In the genomic region with DNA sequence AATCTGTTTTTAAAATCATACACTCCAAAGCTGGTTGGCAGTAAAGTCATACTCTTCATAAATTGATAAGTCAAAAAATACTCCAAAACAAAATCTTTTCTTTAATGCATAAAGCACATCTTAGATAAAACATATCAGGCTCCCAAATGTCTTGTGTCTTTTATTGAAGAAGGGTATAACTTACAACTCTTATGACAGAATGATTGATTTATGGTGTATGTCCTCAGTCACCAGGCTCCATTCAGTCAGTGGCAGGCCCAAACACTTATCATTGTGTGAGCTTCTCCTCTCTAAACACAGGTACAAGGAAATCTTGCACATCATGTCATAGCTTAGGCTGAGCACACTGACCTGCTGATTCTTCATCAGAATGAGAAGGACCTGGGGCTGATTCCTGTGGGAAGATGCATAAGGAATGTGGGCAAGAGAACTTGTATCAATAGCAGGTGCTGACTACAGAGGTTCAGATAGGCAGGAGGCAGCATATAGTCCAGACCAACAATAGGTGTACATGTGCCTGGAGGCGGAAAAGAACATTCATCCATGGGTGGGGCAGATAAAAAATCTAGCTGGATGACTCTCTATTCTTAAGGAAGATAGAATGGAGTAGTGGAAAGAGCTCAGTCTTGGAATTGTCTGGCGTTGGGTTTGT, we compare ENCODE assay signal across 13 cellular contexts. TPM values are rescaled to one million over a fixed set of nuclear protein-coding genes. Genes with fewer than 3 reads are reported as not detected.
DNase-seq lines count a peak whose midpoint lies in the region; FAIRE-seq and TF ChIP-seq lines count a peak whose summit lies in the region.
"Had no signal": no experiment of that assay in that cellular context is flagged by ENCODE, and none has a peak within 500 bp of the region (broad histone marks: within the 10 kb centered on the region; RNA-seq: fewer than 3 reads in every experiment).

No MANE protein-coding gene starts in this region.

- no peak overlapping the region for H2AFZ ChIP-seq in smooth muscle cell (ENCODE audit: low read depth)

- DNase-seq in GM12891 (ENCODE audit: insufficient read length, low spot score) (no peak), fibroblast of the aortic adventitia (ENCODE audit: low read depth) (no peak), smooth muscle cell (lab: John Stamatoyannopoulos, UW; ENCODE audit: unreplicated experiment) (no peak), HCEC 1CT (no peak), SKM-1 treated with dmso at 0.1 percent for 144 hours (lab: John Stamatoyannopoulos, UW; ENCODE audit: unreplicated experiment) (no peak), NCI-H2171 treated with DMSO at 0.1 percent for 48 hours (lab: John Stamatoyannopoulos, UW) (no peak), NCI-H146 (lab: John Stamatoyannopoulos, UW) (no peak)
- DNase-seq: CD8-positive, alpha-beta memory T cell; NCI-H187 treated with DMSO at 0.1 percent for 48 hours; stimulated activated naive CD8-positive, alpha-beta T cell treated with anti-CD3 and anti-CD28 coated beads, Interleukin-15, amount 100 ng/mL, for 72 hours had no signal

- no peaks in the 10 kb centered on the region for H3K9me3 ChIP-seq in smooth muscle cell (replicated peaks; ENCODE audit: low read depth)
- H3K9me3 ChIP-seq: SJSA1 had no signal

- peaks cover 9% of the 10 kb centered on the region for H3K79me2 ChIP-seq in smooth muscle cell (ENCODE audit: low read depth)

- peak overlapping the region; percentile 53 for H3K9ac ChIP-seq in smooth muscle cell (ENCODE audit: low read depth)

- no peaks in the 10 kb centered on the region for H3K36me3 ChIP-seq in smooth muscle cell (ENCODE audit: low read depth)

- peak; percentile 66 for FAIRE-seq in GM12891 (lab: Jason Lieb, UNC)

- H3K4me2 ChIP-seq in smooth muscle cell = peak overlapping the region; percentile 90

- H4K20me1 ChIP-seq in smooth muscle cell (ENCODE audit: low read depth) = no peaks in the 10 kb centered on the region

- TF ChIP-seq CTCF in WI38 (IDR thresholded peaks at IDR 0.05; ENCODE audit: low read depth, low read length) (no peak), fibroblast of the aortic adventitia (IDR thresholded peaks at IDR 0.05; ENCODE audit: insufficient read depth, low read length) (no peak), smooth muscle cell (IDR thresholded peaks at IDR 0.05; ENCODE audit: borderline replicate concordance, insufficient read depth, poor library complexity, severe bottlenecking) (no peak)

- peak overlapping the region; percentile 65 for H3K4me3 ChIP-seq in WI38 (ENCODE audit: low read depth, low read length)
- H3K4me3 ChIP-seq in fibroblast of the aortic adventitia (ENCODE audit: low read depth, low read length) = peak overlapping the region; percentile 73
- H3K4me3 ChIP-seq in smooth muscle cell = peak overlapping the region; percentile 45

- no peaks in the 10 kb centered on the region for H3K27me3 ChIP-seq in smooth muscle cell (ENCODE audit: low read depth)
- H3K27me3 ChIP-seq: SJSA1 had no signal

- peaks cover 16% of the 10 kb centered on the region for H3K4me1 ChIP-seq in smooth muscle cell (ENCODE audit: low read depth)

- no peaks in the 10 kb centered on the region for H3F3A ChIP-seq in smooth muscle cell (ENCODE audit: low read depth)

- H3K27ac ChIP-seq in smooth muscle cell (ENCODE audit: low read depth) = no peak overlapping the region

- no peak for TF ChIP-seq POLR2A in GM12891 (IDR thresholded peaks at IDR 0.05; ENCODE audit: low read depth, low read length)

- WGBS in smooth muscle cell (ENCODE audit: low lambda C conversion rate) = 94% methylated on average over 2 of the region's 2 CpGs

TF ChIP-seq in GM12891, 5 proteins besides CTCF, POLR2A, EP300 and RAD21:
- no peak for TF ChIP-seq SPI1 (IDR thresholded peaks at IDR 0.05; ENCODE audit: low read depth, low read length)
- no peak for TF ChIP-seq TAF1 (IDR thresholded peaks at IDR 0.05; ENCODE audit: low read depth, low read length)
- TF ChIP-seq POLR2AphosphoS5 (IDR thresholded peaks at IDR 0.05; ENCODE audit: low read depth, low read length) = no peak

RNA-seq across cellular contexts. Expression of a gene that starts 1.9 kb away (rescaled TPM):
- polyA plus RNA-seq in GM12891 (2012; ENCODE audit: low read depth, missing spikeins) = 0.01 TPM
- total RNA-seq in fibroblast of the aortic adventitia (ENCODE audit: low replicate concordance) (6.8 and 8.2 TPM in 2 replicates), smooth muscle cell (3.9 and 4.8 TPM in 2 replicates)
- 1.9 and 2.1 TPM in 2 replicates for polyA plus RNA-seq in smooth muscle cell
- total RNA-seq: CD8-positive, alpha-beta memory T cell had no signal
- polyA plus RNA-seq: CD8-positive, alpha-beta memory T cell had no signal

RNA-seq across cellular contexts. Expression of a gene that starts 32.1 kb away (rescaled TPM):
- not detected for polyA plus RNA-seq in GM12891 (2012; ENCODE audit: low read depth, missing spikeins)
- total RNA-seq in fibroblast of the aortic adventitia (ENCODE audit: low replicate concordance) = 0.45 TPM in 1 of 2 replicates, not detected in the other
- not detected in 2 replicates for total RNA-seq in smooth muscle cell
- 0.11 TPM in 1 of 2 replicates, not detected in the other for polyA plus RNA-seq in smooth muscle cell
- total RNA-seq: CD8-positive, alpha-beta memory T cell; mucosa of gallbladder; SJSA1 had no signal
- polyA plus RNA-seq: CD8-positive, alpha-beta memory T cell had no signal

RNA-seq across cellular contexts. Expression of a gene that starts 40.2 kb away (rescaled TPM):
- not detected for polyA plus RNA-seq in GM12891 (2012; ENCODE audit: low read depth, missing spikeins)
- total RNA-seq in fibroblast of the aortic adventitia (ENCODE audit: low replicate concordance) (not detected in 2 replicates), smooth muscle cell (not detected in 2 replicates)
- not detected in 2 replicates for polyA plus RNA-seq in smooth muscle cell
- total RNA-seq: CD8-positive, alpha-beta memory T cell; mucosa of gallbladder; SJSA1 had no signal
- polyA plus RNA-seq: CD8-positive, alpha-beta memory T cell had no signal

RNA-seq across cellular contexts. Expression of a gene that starts 52.2 kb away (rescaled TPM):
- 33.1 TPM for polyA plus RNA-seq in GM12891 (2012; ENCODE audit: low read depth, missing spikeins)
- 0.18 and 1.6 TPM in 2 replicates for total RNA-seq in fibroblast of the aortic adventitia (ENCODE audit: low replicate concordance)
- total RNA-seq in smooth muscle cell = 5.1 and 12.1 TPM in 2 replicates
- 3.4 and 4.6 TPM in 2 replicates for polyA plus RNA-seq in smooth muscle cell
- total RNA-seq: SJSA1 had no signal

RNA-seq across cellular contexts. Expression of a gene that starts 58.0 kb away (rescaled TPM):
- polyA plus RNA-seq in GM12891 (2012; ENCODE audit: low read depth, missing spikeins) = 44.1 TPM
- total RNA-seq in fibroblast of the aortic adventitia (ENCODE audit: low replicate concordance) = 66.9 and 76.7 TPM in 2 replicates
- total RNA-seq in smooth muscle cell = 58.5 and 69.4 TPM in 2 replicates
- 64.0 and 66.1 TPM in 2 replicates for polyA plus RNA-seq in smooth muscle cell
